ENCODE assay signal across 15 cellular contexts in genomic region chr4:24070117-24070516, GRCh38.
A peak's percentile ranks its signal among the peaks of the same experiment; 100 is the strongest.
DNase-seq lines count a peak whose midpoint lies in the region; FAIRE-seq and TF ChIP-seq lines count a peak whose summit lies in the region.
"Had no signal": no experiment of that assay in that cellular context is flagged by ENCODE, and none has a peak within 500 bp of the region (broad histone marks: within the 10 kb centered on the region; RNA-seq: fewer than 3 reads in every experiment).

No MANE protein-coding gene starts in this region.

- peak overlapping the region; percentile 84 for H3K27ac ChIP-seq in mesodermal cell (ENCODE audit: low read depth, low read length, severe bottlenecking)
- H3K27ac ChIP-seq: neural progenitor cell had no signal

- no peaks in the 10 kb centered on the region for H3K36me3 ChIP-seq in bronchial epithelial cell (ENCODE audit: control insufficient read depth, insufficient read depth, low read length)
- H3K36me3 ChIP-seq in mesodermal cell (ENCODE audit: control insufficient read depth, insufficient read depth, low read length), result no peaks in the 10 kb centered on the region
- H3K36me3 ChIP-seq: neural progenitor cell had no signal

- peak; percentile 60 for DNase-seq in COLO829 (ENCODE audit: low spot score)
- DNase-seq in M059J (ENCODE audit: low read depth), result peak; percentile 89
- peak; percentile 94 for DNase-seq in bronchial epithelial cell (ENCODE audit: low read depth)
- no peak for DNase-seq in iPS-NIHi7 (ENCODE audit: extremely low spot score)
- DNase-seq in NCI-H1694 treated with DMSO at 0.1 percent for 48 hours (lab: John Stamatoyannopoulos, UW), result no peak
- DNase-seq in NOMO-1 (lab: John Stamatoyannopoulos, UW; ENCODE audit: unreplicated experiment in 2 of 2), result no peak
- no peak for DNase-seq in NCI-H446 treated with DMSO at 0.1 percent for 48 hours (lab: John Stamatoyannopoulos, UW)
- DNase-seq: activated CD4-positive, alpha-beta T cell treated with anti-CD3 and anti-CD28 coated beads for 36 hours; CD8-positive, alpha-beta memory T cell; cerebellar nuclear complex; NCI-H1930; NK-92 treated with Interleukin-12 subunit alpha and Interleukin-12 subunit beta, amount 100 ng/mL, for 24 hours had no signal

- no peaks in the 10 kb centered on the region for H3K27me3 ChIP-seq in bronchial epithelial cell (ENCODE audit: control insufficient read depth, insufficient read depth, low read length)
- H3K27me3 ChIP-seq: neural progenitor cell had no signal

- H3K4me1 ChIP-seq in mesodermal cell (ENCODE audit: control insufficient read depth, insufficient read depth, low read length, poor library complexity, severe bottlenecking), result peaks cover 23% of the 10 kb centered on the region

- TF ChIP-seq CTCF in bronchial epithelial cell (IDR thresholded peaks at IDR 0.05; ENCODE audit: insufficient read depth, low read length, severe bottlenecking), result no peak

- H3K4me3 ChIP-seq in bronchial epithelial cell (ENCODE audit: low read depth, low read length), result no peak overlapping the region
- H3K4me3 ChIP-seq in mesodermal cell (ENCODE audit: extremely low read depth, insufficient read depth, low read length, poor library complexity, severe bottlenecking), result no peak overlapping the region
- H3K4me3 ChIP-seq: neural progenitor cell had no signal

- no peak for FAIRE-seq in bronchial epithelial cell (lab: Jason Lieb, UNC)
- FAIRE-seq: H1 had no signal

- 83% methylated on average over 1 of the region's 2 CpGs; no CpG with 5 or more reads in 1 of the 2 experiments for WGBS in mesodermal cell (ENCODE audit: insufficient coverage in 2 of 2), 2 experiments

- H3K9me3 ChIP-seq in mesodermal cell (ENCODE audit: control insufficient read depth, low read length), result no peaks in the 10 kb centered on the region

Comparison
In these comparisons a context has a peak if more than half of its experiments do, and no peak if none do; other contexts are left out.
1. DNase-seq: peak in COLO829 (single experiment), M059J (single experiment) and bronchial epithelial cell (single experiment); none in iPS-NIHi7 (single experiment), NCI-H1694 treated with DMSO at 0.1 percent for 48 hours (single experiment), NOMO-1 (0 of 2) and NCI-H446 treated with DMSO at 0.1 percent for 48 hours (single experiment).